9 cellular contexts compared by ENCODE assay signal in genomic region chr12:53757095-53757770, GRCh38. TPM values are rescaled to one million over a fixed set of nuclear protein-coding genes. Genes with fewer than 3 reads are reported as not detected.
DNase-seq lines count a peak whose midpoint lies in the region; ATAC-seq, FAIRE-seq and TF ChIP-seq lines count a peak whose summit lies in the region.
"Had no signal": no experiment of that assay in that cellular context is flagged by ENCODE, and none has a peak within 500 bp of the region (broad histone marks: within the 10 kb centered on the region; RNA-seq: fewer than 3 reads in every experiment).

No MANE protein-coding gene starts in this region.

- H2AFZ ChIP-seq in fibroblast of lung (ENCODE audit: low read length): no peak overlapping the region

- no peaks in the 10 kb centered on the region for H3K36me3 ChIP-seq in CD4-positive, CD25-positive, alpha-beta regulatory T cell (ENCODE audit: control insufficient read depth, insufficient read depth, low read length)
- no peaks in the 10 kb centered on the region for H3K36me3 ChIP-seq in fibroblast of lung (ENCODE audit: control insufficient read depth, insufficient read depth, low read length)

- H3K9ac ChIP-seq in fibroblast of lung (ENCODE audit: insufficient read depth, low read length): no peak overlapping the region

- no peaks in the 10 kb centered on the region for H3K9me3 ChIP-seq in CD4-positive, CD25-positive, alpha-beta regulatory T cell (ENCODE audit: control insufficient read depth in 2 of 2, low read length in 2 of 2)
- H3K9me3 ChIP-seq in fibroblast of lung (ENCODE audit: control insufficient read depth, insufficient read depth, low read depth, low read length): no peaks in the 10 kb centered on the region

- no peaks in the 10 kb centered on the region for H3K36me3 Mint-ChIP-seq in CD4-positive, CD25-positive, alpha-beta regulatory T cell
- H3K36me3 Mint-ChIP-seq in natural killer cell: no peaks in the 10 kb centered on the region

- peaks cover 0 to 24% (median 12%) of the 10 kb centered on the region in 4 donors for H3K4me1 Mint-ChIP-seq in CD4-positive, CD25-positive, alpha-beta regulatory T cell
- peaks cover 16% of the 10 kb centered on the region in 2 donors for H3K4me1 Mint-ChIP-seq in natural killer cell

- ATAC-seq in CD4-positive, CD25-positive, alpha-beta regulatory T cell (ENCODE audit: low read depth in 2 of 2): peak; percentile 69 to 73
- ATAC-seq in HG03457 (IDR thresholded peaks at IDR 0.05; ENCODE audit: unreplicated experiment): peak; percentile 50
- ATAC-seq in natural killer cell: peak; percentile 86 to 100 (median 96)
- ATAC-seq in stimulated activated naive CD8-positive, alpha-beta T cell treated with anti-CD3 and anti-CD28 coated beads, Interleukin-15, Interleukin-2, amounts not matched to agents 100 U/mL and 50 U/mL, for 24 hours: peak; percentile 75

- FAIRE-seq in GM19239 (lab: Jason Lieb, UNC): peak; percentile 94
- FAIRE-seq: colon had no signal

- peak overlapping the region; percentile 61 for H3K4me2 ChIP-seq in fibroblast of lung (ENCODE audit: extremely low read depth, insufficient read depth, low read length)

- peak overlapping the region in 3 of 4 donors; percentile 28 to 86 (median 42) for H3K4me3 Mint-ChIP-seq in CD4-positive, CD25-positive, alpha-beta regulatory T cell
- H3K4me3 Mint-ChIP-seq in natural killer cell: peak overlapping the region; percentile 65

- peaks cover 49% of the 10 kb centered on the region for H3K27me3 Mint-ChIP-seq in CD4-positive, CD25-positive, alpha-beta regulatory T cell
- H3K27me3 Mint-ChIP-seq in natural killer cell (ENCODE audit: low read depth in 2 of 2): peaks cover 33 to 36% of the 10 kb centered on the region in 2 donors

- peaks cover 5% of the 10 kb centered on the region for H3K4me1 ChIP-seq in CD4-positive, CD25-positive, alpha-beta regulatory T cell (ENCODE audit: control insufficient read depth, insufficient read depth, low read length, poor library complexity, severe bottlenecking)
- H3K4me1 ChIP-seq in fibroblast of lung (ENCODE audit: control insufficient read depth, extremely low read depth, insufficient read depth, low read length): no peaks in the 10 kb centered on the region

- H3K27ac ChIP-seq in CD4-positive, CD25-positive, alpha-beta regulatory T cell (ENCODE audit: insufficient read depth, low read length, poor library complexity, severe bottlenecking): no peak overlapping the region
- H3K27ac ChIP-seq in fibroblast of lung (ENCODE audit: insufficient read depth, low read length): no peak overlapping the region

- H3K79me2 ChIP-seq in fibroblast of lung (ENCODE audit: control insufficient read depth, insufficient read depth, low read length): no peaks in the 10 kb centered on the region

- peak; percentile 66 to 85 (median 72) for DNase-seq in CD4-positive, CD25-positive, alpha-beta regulatory T cell
- DNase-seq in GM19239 (ENCODE audit: insufficient read length, low spot score) (peak; percentile 87), NOMO-1 (lab: John Stamatoyannopoulos, UW; ENCODE audit: unreplicated experiment in 2 of 2) (peak; percentile 73 to 77), activated T-cell treated with anti-CD3 and anti-CD28 coated beads for 48 hours (ENCODE audit: low read depth) (peak; percentile 83), fibroblast of lung (ENCODE audit: low read depth in 2 of 2) (peak; percentile 51 to 69), natural killer cell (peak; percentile 84)
- peak; percentile 90 for DNase-seq in stimulated activated naive CD8-positive, alpha-beta T cell treated with anti-CD3 and anti-CD28 coated beads, Interleukin-15, Interleukin-2, amounts not matched to agents 100 U/mL and 50 U/mL, for 24 hours

- H3K27me3 ChIP-seq in CD4-positive, CD25-positive, alpha-beta regulatory T cell (ENCODE audit: control insufficient read depth, insufficient read depth, low read length): peaks cover 45% of the 10 kb centered on the region
- H3K27me3 ChIP-seq in fibroblast of lung (ENCODE audit: control insufficient read depth, insufficient read depth, low read length): peaks cover 59% of the 10 kb centered on the region

- no peaks in the 10 kb centered on the region for H4K20me1 ChIP-seq in fibroblast of lung (ENCODE audit: control insufficient read depth, extremely low read depth, insufficient read depth, low read length)

- H3K9me3 Mint-ChIP-seq in CD4-positive, CD25-positive, alpha-beta regulatory T cell: peaks cover 0 to 2% (median 0%) of the 10 kb centered on the region in 7 donors
- H3K9me3 Mint-ChIP-seq in natural killer cell: no peaks in the 10 kb centered on the region

- H3K27ac Mint-ChIP-seq in CD4-positive, CD25-positive, alpha-beta regulatory T cell: peak overlapping the region in 1 of 3 donors; percentile 75
- H3K27ac Mint-ChIP-seq in natural killer cell: peak overlapping the region in 1 of 2 donors; percentile 71

- TF ChIP-seq CTCF in fibroblast of lung (conservative IDR thresholded peaks at IDR 0.05 in 1 of 2, IDR thresholded peaks at IDR 0.05 in 1 of 2; ENCODE audit: low read depth in 1 of 2, low read length in 2 of 2) (peak; percentile 77 to 97), natural killer cell (IDR thresholded peaks at IDR 0.05) (peak; percentile 98)

- intact Hi-C loops in natural killer cell (cut with micrococcal nuclease): loop anchor here (1.0 to 2.0 kb wide), 2 partner anchors 11 to 54 kb away; no protein-coding TSS in a partner anchor

- H3K4me3 ChIP-seq in CD4-positive, CD25-positive, alpha-beta regulatory T cell (ENCODE audit: low read depth, low read length): no peak overlapping the region
- peak overlapping the region in 1 of 4 experiments; percentile 20 for H3K4me3 ChIP-seq in fibroblast of lung (replicated peaks in 1 of 4; ENCODE audit: control extremely low read depth in 1 of 4, insufficient read depth in 1 of 4, low read depth in 3 of 4, low read length in 4 of 4)

RNA-seq across cellular contexts. Expression of gene CISTR, which starts 5.5 kb away (rescaled TPM):
- not detected for total RNA-seq in CD4-positive, CD25-positive, alpha-beta regulatory T cell
- not detected for polyA plus RNA-seq in CD4-positive, CD25-positive, alpha-beta regulatory T cell
- total RNA-seq in fibroblast of lung (not detected in 2 replicates), natural killer cell (not detected)
- not detected in 2 replicates for polyA plus RNA-seq in fibroblast of lung
- not detected in 2 replicates for polyA plus RNA-seq in fibroblast of lung (2012)
- not detected in 2 replicates for polyA minus RNA-seq in fibroblast of lung (ENCODE audit: low replicate concordance)

RNA-seq across cellular contexts. Expression of gene CALCOCO1, which starts 30.0 kb away (rescaled TPM):
- 209 TPM for total RNA-seq in CD4-positive, CD25-positive, alpha-beta regulatory T cell
- polyA plus RNA-seq in CD4-positive, CD25-positive, alpha-beta regulatory T cell: 100 to 1,000 TPM in 3 of 4 donors, 10 to 100 TPM in 1; 91.5 to 119 (median 112) TPM
- total RNA-seq in fibroblast of lung (116 and 118 TPM in 2 replicates), natural killer cell (100 to 1,000 TPM; 215 to 256 (median 226) TPM)
- polyA plus RNA-seq in fibroblast of lung: 74.6 and 125 TPM in 2 replicates
- 61.5 and 104 TPM in 2 replicates for polyA plus RNA-seq in fibroblast of lung (2012)
- polyA minus RNA-seq in fibroblast of lung (ENCODE audit: low replicate concordance): 151 and 292 TPM in 2 replicates
